Comparison of ENCODE assay signal across 31 cellular contexts in genomic region chr3:21094686-21095085, GRCh38.
"Had no signal": no experiment of that assay in that cellular context is flagged by ENCODE, and none has a peak within 500 bp of the region (broad histone marks: within the 10 kb centered on the region; RNA-seq: fewer than 3 reads in every experiment).

No MANE protein-coding gene starts in this region.

- H3K27ac ChIP-seq: adrenal gland, ascending aorta, body of pancreas, brain microvascular endothelial cell, breast epithelium, cardiac muscle cell had no signal

- H3K36me3 ChIP-seq: adrenal gland, ascending aorta, brain microvascular endothelial cell, breast epithelium, cardiac muscle cell had no signal

- H3K27me3 ChIP-seq: adrenal gland, ascending aorta, body of pancreas, brain microvascular endothelial cell, breast epithelium, cardiac muscle cell had no signal

- H3K4me3 ChIP-seq: adrenal gland, ascending aorta, body of pancreas, breast epithelium, cardiac muscle cell had no signal

- H3K9me3 ChIP-seq: ascending aorta, body of pancreas, breast epithelium had no signal

- H3K4me1 ChIP-seq: adrenal gland, ascending aorta, body of pancreas, breast epithelium had no signal

- DNase-seq: activated effector memory CD4-positive, alpha-beta T cell treated with anti-CD3 and anti-CD28 coated beads, Interleukin-2, amount 50 U/mL, for 16 hours; activated effector memory CD4-positive, alpha-beta T cell treated with Interleukin-2 at 50 U/mL for 16 hours; activated gamma-delta T cell; activated gamma-delta T cell treated with Interleukin-2 at 50 U/mL for 16 hours; activated naive CD4-positive, alpha-beta T cell; activated naive CD4-positive, alpha-beta T cell treated with anti-CD3 and anti-CD28 coated beads for 36 hours; activated naive CD4-positive, alpha-beta T cell treated with anti-CD3 and anti-CD28 coated beads, Interleukin-2, amount 10 ng/mL, durations not matched to agents 7 days and 5 days; activated naive CD4-positive, alpha-beta T cell treated with anti-CD3 and anti-CD28 coated beads, Interleukin-2, amount 50 U/mL, for 16 hours; activated naive CD4-positive, alpha-beta T cell treated with Interleukin-2 at 50 U/mL for 16 hours; activated naive CD8-positive, alpha-beta T cell treated with anti-CD3 and anti-CD28 coated beads for 36 hours; activated naive CD8-positive, alpha-beta T cell treated with anti-CD3 and anti-CD28 coated beads, Interleukin-2, amount 10 ng/mL, durations not matched to agents 7 days and 5 days; activated naive CD8-positive, alpha-beta T cell treated with anti-CD3 and anti-CD28 coated beads, Interleukin-2, amount 50 U/mL, for 24 hours; activated T-cell treated with anti-CD3 and anti-CD28 coated beads for 4 hours; activated T-cell treated with anti-CD3 and anti-CD28 coated beads, Interleukin-2, amount 50 U/mL, for 1 hour; activated T-cell treated with anti-CD3 and anti-CD28 coated beads, Interleukin-2, amount 50 U/mL, for 24 hours; activated T-cell treated with anti-CD3 and anti-CD28 coated beads, Interleukin-2, amount 50 U/mL, for 4 hours; activated T-cell treated with anti-CD3 and anti-CD28 coated beads, Interleukin-2, amount 50 U/mL, for 48 hours; activated T-cell treated with anti-CD3 and anti-CD28 coated beads, Interleukin-2, amount 50 U/mL, for 72 hours; adrenal gland; amniotic stem cell; amygdala; anterior cingulate cortex; aorta; body of pancreas; brain microvascular endothelial cell; caudate nucleus; central memory CD4-positive, alpha-beta T cell; cerebellar nuclear complex had no signal
